In the genomic region with DNA sequence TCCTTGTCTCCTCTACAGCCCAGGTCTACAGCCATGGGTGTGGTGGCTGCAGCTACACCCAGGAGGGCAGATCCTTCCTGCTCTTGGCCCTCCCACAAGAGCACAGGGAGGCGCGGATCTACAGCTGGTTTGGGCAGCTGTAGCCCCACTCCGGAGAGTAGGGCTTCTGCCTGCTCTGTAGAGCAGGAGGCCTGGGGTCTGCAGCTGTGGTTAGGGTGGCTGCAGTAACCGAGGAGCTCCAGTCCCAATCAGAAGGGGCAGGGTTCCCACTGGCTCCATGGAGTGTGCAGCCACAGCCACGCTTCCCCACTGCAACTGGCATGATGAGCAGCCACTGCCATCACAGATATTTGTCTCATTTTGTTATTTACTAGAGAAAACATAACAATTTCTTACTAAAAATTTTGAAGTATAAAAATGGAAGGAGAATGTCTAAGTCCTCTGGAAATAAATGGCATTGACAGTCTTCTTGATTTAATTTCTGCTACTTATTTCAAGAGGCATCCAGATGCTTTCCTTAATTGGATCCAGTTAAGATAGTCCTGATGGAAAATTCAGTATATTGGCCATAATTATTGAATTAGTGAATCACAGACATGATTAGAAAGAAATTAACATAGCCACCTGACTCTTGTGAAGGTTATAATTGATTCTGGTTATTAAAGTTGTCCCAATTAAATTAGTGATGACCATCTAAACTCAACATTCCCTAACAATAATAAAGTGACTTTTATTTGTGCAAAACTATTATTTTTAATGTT, we compare ENCODE assay signal across 22 cellular contexts.
"Had no signal": no experiment of that assay in that cellular context is flagged by ENCODE, and none has a peak within 500 bp of the region (broad histone marks: within the 10 kb centered on the region; RNA-seq: fewer than 3 reads in every experiment).

No MANE protein-coding gene starts in this region.

- H3K27me3 Mint-ChIP-seq: central memory CD8-positive, alpha-beta T cell; memory B cell had no signal

- DNase-seq: cortex of kidney; dorsolateral prefrontal cortex; effector memory CD4-positive, alpha-beta T cell; gastrocnemius medialis; islet precursor cell; lower lobe of right lung; nephron progenitor cell; posterior cingulate gyrus; spleen; stimulated activated CD4-positive, alpha-beta T cell treated with anti-CD3 and anti-CD28 coated beads, Interleukin-15, amount 100 ng/mL, for 24 hours; stimulated activated CD4-positive, alpha-beta T cell treated with anti-CD3 and anti-CD28 coated beads, Interleukin-1b, Interleukin-23, amount 100 ng/mL, for 48 hours; stimulated activated CD4-positive, alpha-beta T cell treated with anti-CD3 and anti-CD28 coated beads, Interleukin-4, amount 100 ng/mL, for 24 hours; stimulated activated naive CD4-positive, alpha-beta T cell; tibial artery had no signal

- H3K36me3 ChIP-seq: esophagus muscularis mucosa, gastrocnemius medialis, left lung, lower lobe of right lung, spleen, suprapubic skin, tibial artery, upper lobe of left lung had no signal

- H3K9me3 ChIP-seq: esophagus muscularis mucosa, gastrocnemius medialis, lower lobe of right lung, suprapubic skin, tibial artery, upper lobe of left lung had no signal

- H3K27me3 ChIP-seq: dorsolateral prefrontal cortex, esophagus muscularis mucosa, gastrocnemius medialis, left lung, spleen, suprapubic skin, tibial artery, upper lobe of left lung had no signal

- H3K27ac Mint-ChIP-seq: memory B cell, mesothelial cell of epicardium, nephron progenitor cell had no signal

- H3K4me3 ChIP-seq: dorsolateral prefrontal cortex, esophagus muscularis mucosa, gastrocnemius medialis, left lung, lower lobe of right lung, spleen, suprapubic skin, tibial artery, upper lobe of left lung had no signal

- H3K4me1 Mint-ChIP-seq: central memory CD8-positive, alpha-beta T cell; memory B cell; nephron progenitor cell had no signal

- H3K36me3 Mint-ChIP-seq: mesothelial cell of epicardium had no signal

- H3K4me3 Mint-ChIP-seq: central memory CD8-positive, alpha-beta T cell; memory B cell; mesothelial cell of epicardium; nephron progenitor cell had no signal

- H3K4me1 ChIP-seq: esophagus muscularis mucosa, gastrocnemius medialis, left lung, lower lobe of right lung, spleen, suprapubic skin, upper lobe of left lung had no signal

- H3K27ac ChIP-seq: dorsolateral prefrontal cortex, esophagus muscularis mucosa, gastrocnemius medialis, left lung, lower lobe of right lung, spleen, suprapubic skin, tibial artery, upper lobe of left lung had no signal

- ATAC-seq: gastrocnemius medialis, left lung, lower lobe of right lung, sciatic nerve had no signal
